8 cellular contexts compared by ENCODE assay signal in genomic region chr6:117829594-117830319, GRCh38.
DNase-seq lines count a peak whose midpoint lies in the region; ATAC-seq and TF ChIP-seq lines count a peak whose summit lies in the region.

No MANE protein-coding gene starts in this region.

- no peaks in the 10 kb centered on the region for H3K36me3 Mint-ChIP-seq in HFFc6 (ENCODE audit: low read depth)

- no peaks in the 10 kb centered on the region for H3K4me1 ChIP-seq in SJCRH30
- no peaks in the 10 kb centered on the region; the same call in 1 of the 2 replicates for H3K4me1 ChIP-seq in iPS DF 6.9 (ENCODE audit: control insufficient read depth, insufficient read depth, low read length)

- H3K9me3 ChIP-seq in SJCRH30 (replicated peaks) (no peaks in the 10 kb centered on the region), iPS DF 6.9 (ENCODE audit: control insufficient read depth, insufficient read depth, low read length) (no peaks in the 10 kb centered on the region)

- peaks cover 4% of the 10 kb centered on the region; the same call in 1 of the 2 replicates for H3K9me3 Mint-ChIP-seq in HFFc6

- H3K36me3 ChIP-seq in SJCRH30 (no peaks in the 10 kb centered on the region), iPS DF 6.9 (ENCODE audit: control insufficient read depth, insufficient read depth, low read length) (no peaks in the 10 kb centered on the region)

- H3K27ac ChIP-seq in SJCRH30 (no peak overlapping the region), iPS DF 6.9 (ENCODE audit: low read length) (no peak overlapping the region)

- no CpG with 5 or more reads among the region's 8 CpGs for WGBS in iPS DF 6.9 (ENCODE audit: insufficient coverage, insufficient read length)

- H3K4me3 ChIP-seq in SJCRH30 (peak overlapping the region; percentile 52), iPS DF 6.9 (ENCODE audit: low read length) (peak overlapping the region; percentile 75; the same call in 1 of the 2 replicates)

- no peak overlapping the region for H3K27ac Mint-ChIP-seq in HFFc6

- DNase-seq in EH (ENCODE audit: low read depth) (peak; percentile 53), HFFc6 (peak; percentile 35), SJCRH30 (peak; percentile 49 to 66), iPS DF 6.9 (ENCODE audit: low read depth, low spot score) (no peak), NCI-H226 (no peak), DMS79 (lab: John Stamatoyannopoulos, UW) (no peak)
- no peak for DNase-seq in activated effector memory CD4-positive, alpha-beta T cell treated with Interleukin-2 at 50 U/mL for 16 hours

- H3K4me1 Mint-ChIP-seq in HFFc6 (ENCODE audit: low read depth) = no peaks in the 10 kb centered on the region

- H3K4me3 Mint-ChIP-seq in HFFc6 = peak overlapping the region; percentile 82

- H3K27me3 ChIP-seq in SJCRH30 (0 out of 2 replicates have a peak, but pooled peaks cover 3% of the 10 kb centered on the region), iPS DF 6.9 (ENCODE audit: control insufficient read depth, insufficient read depth, low read length) (no peaks in the 10 kb centered on the region)

- no peak for ATAC-seq in HG02759 (IDR thresholded peaks at IDR 0.05; ENCODE audit: unreplicated experiment)

- no peaks in the 10 kb centered on the region for H3K27me3 Mint-ChIP-seq in HFFc6 (ENCODE audit: insufficient read depth)

- TF ChIP-seq CTCF in HFFc6 (IDR thresholded peaks at IDR 0.05) = peak; percentile 71

Comparison
In these comparisons a context has a peak if more than half of its experiments do, and no peak if none do; other contexts are left out.
1. DNase-seq: peak in EH (single experiment), HFFc6 (single experiment) and SJCRH30 (2 of 2); none in iPS DF 6.9 (single experiment), NCI-H226 (single experiment), DMS79 (single experiment) and activated effector memory CD4-positive, alpha-beta T cell treated with Interleukin-2 at 50 U/mL for 16 hours (single experiment).